In the genomic region with DNA sequence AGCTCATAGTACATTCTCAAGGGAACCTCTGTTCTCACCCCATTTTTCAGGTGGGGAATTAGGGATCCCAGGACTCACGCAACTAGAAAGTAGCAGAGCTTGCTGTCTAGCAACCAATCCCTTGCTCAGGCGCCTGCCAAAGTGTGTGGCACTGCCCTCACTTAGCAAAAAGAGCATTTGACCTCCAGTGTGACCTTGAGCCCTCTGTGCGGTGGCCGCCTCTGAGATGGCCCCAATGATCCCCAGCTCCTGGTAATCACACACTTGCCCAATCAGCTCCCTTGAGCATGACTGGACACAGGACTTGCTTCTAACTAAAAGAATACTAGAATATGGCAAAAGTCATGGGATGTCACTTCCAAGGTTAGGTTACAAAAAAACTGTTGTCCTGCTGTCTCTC, we compare ENCODE assay signal across 18 cellular contexts. TPM values are rescaled to one million over a fixed set of nuclear protein-coding genes. Genes with fewer than 3 reads are reported as not detected.
A peak's percentile ranks its signal among the peaks of the same experiment; 100 is the strongest.
DNase-seq lines count a peak whose midpoint lies in the region; ATAC-seq, FAIRE-seq and TF ChIP-seq lines count a peak whose summit lies in the region.
"Had no signal": no experiment of that assay in that cellular context is flagged by ENCODE, and none has a peak within 500 bp of the region (broad histone marks: within the 10 kb centered on the region; RNA-seq: fewer than 3 reads in every experiment).

No MANE protein-coding gene starts in this region.

- in situ Hi-C loops in HepG2 (cut with HindIII; ENCODE audit: extremely low pct_ligation_motif_present, low pct_unique_long_range_greater_than_20kb), result loop anchor here (10.0 kb wide), 1 partner anchor 258 kb away; no protein-coding TSS in a partner anchor

- CTCF ChIA-PET in HepG2 (lab: Yijun Ruan, JAX; ENCODE audit: low intra/inter-chr PET ratio, low total read pairs) (no interaction called here), T-cell (lab: Charles Lee) (no interaction called here)

- no peaks in the 10 kb centered on the region for H3K79me2 ChIP-seq in HepG2 (ENCODE audit: insufficient read depth, low read length)

- DNase-seq in HepG2 (ENCODE audit: low spot score) (no peak), right lobe of liver (no peak), colonic mucosa (no peak), pancreas (no peak), T-cell (no peak), left cardiac atrium (no peak), frontal cortex (ENCODE audit: low spot score in 2 of 2) (no peak)
- DNase-seq: Caco-2; CD8-positive, alpha-beta memory T cell; DMS53; GF-D8; GOT3; H9 had no signal

- BruUV-seq in HepG2 (replicated peaks; lab: Mats Ljungman, UMichigan), result no TSS peak

- H3K4me3 ChIP-seq in HepG2 (replicated peaks in 1 of 3; ENCODE audit: insufficient read depth in 1 of 3, low read depth in 2 of 3, low read length in 3 of 3) (no peak overlapping the region), right lobe of liver (no peak overlapping the region), colonic mucosa (no peak overlapping the region), pancreas (no peak overlapping the region)

- no peaks in the 10 kb centered on the region for H3K36me3 ChIP-seq in HepG2 (replicated peaks in 1 of 2; ENCODE audit: control insufficient read depth in 1 of 2, insufficient read depth in 2 of 2, low read length in 2 of 2)
- no peaks in the 10 kb centered on the region for H3K36me3 ChIP-seq in right lobe of liver
- H3K36me3 ChIP-seq in colonic mucosa, result no peaks in the 10 kb centered on the region
- no peaks in the 10 kb centered on the region for H3K36me3 ChIP-seq in pancreas

- ATAC-seq in HepG2 (no peak), right lobe of liver (no peak), pancreas (no peak), T-cell (replicated peaks in 1 of 4) (no peak), left cardiac atrium (no peak)

- TF ChIP-seq CTCF in HepG2 (CRISPR knock-in tag; IDR thresholded peaks at IDR 0.05) (no peak), right lobe of liver (IDR thresholded peaks at IDR 0.05) (no peak), colonic mucosa (IDR thresholded peaks at IDR 0.05) (no peak), pancreas (IDR thresholded peaks at IDR 0.05) (no peak)

- no peaks in the 10 kb centered on the region for H3K9me3 ChIP-seq in HepG2 (ENCODE audit: low read length)
- H3K9me3 ChIP-seq in right lobe of liver, result no peaks in the 10 kb centered on the region
- H3K9me3 ChIP-seq in colonic mucosa, result no peaks in the 10 kb centered on the region
- no peaks in the 10 kb centered on the region for H3K9me3 ChIP-seq in pancreas
- H3K9me3 ChIP-seq: Caco-2 had no signal

- POLR2A ChIA-PET in HepG2 (lab: Yijun Ruan, JAX), result interaction anchor here (0.5 to 5.8 kb wide), 9 partner anchors 10 to 201 kb away, joined by 3 to 120 read pairs (median 3); a partner anchor contains a TSS
- POLR2A ChIA-PET in T-cell (lab: Charles Lee), result no interaction called here

- FAIRE-seq in HepG2 (lab: Jason Lieb, UNC) (peak; percentile 8), pancreas (lab: Jason Lieb, UNC) (no peak), frontal cortex (lab: Jason Lieb, UNC) (no peak)
- FAIRE-seq: GM19239 had no signal

- no peaks in the 10 kb centered on the region for H4K20me1 ChIP-seq in HepG2 (ENCODE audit: insufficient read depth, low read length)

- H2AFZ ChIP-seq in HepG2 (ENCODE audit: low read length), result no peak overlapping the region

- no peaks in the 10 kb centered on the region for H3K36me3 Mint-ChIP-seq in T-cell

- H3K27me3 Mint-ChIP-seq in T-cell, result peaks cover 0 to 12% of the 10 kb centered on the region in 2 donors

- H3K27ac ChIP-seq in HepG2 (ENCODE audit: extremely low read length, insufficient read depth, low read length) (no peak overlapping the region), right lobe of liver (no peak overlapping the region), colonic mucosa (peak overlapping the region; percentile 81), pancreas (peak overlapping the region in 3 of 4 donors; percentile 49 to 82 (median 75))
- H3K27ac ChIP-seq: 22Rv1 had no signal

- TF ChIP-seq RAD21 in HepG2 (CRISPR knock-in tag; IDR thresholded peaks at IDR 0.05), result no peak

- TF ChIP-seq POLR2A in HepG2 (IDR thresholded peaks at IDR 0.05; ENCODE audit: insufficient read depth in 1 of 2, low read depth in 2 of 2, low read length in 2 of 2), result no peak
- no peak for TF ChIP-seq POLR2A in right lobe of liver (IDR thresholded peaks at IDR 0.05)

- no peaks in the 10 kb centered on the region for H3K9me3 Mint-ChIP-seq in T-cell
- H3K9me3 Mint-ChIP-seq: CD8-positive, alpha-beta memory T cell; H9 had no signal

- H3K27me3 ChIP-seq in HepG2 (ENCODE audit: control insufficient read depth in 1 of 2, insufficient read depth in 2 of 2, low read length in 2 of 2) (peaks cover 1 to 7% of the 10 kb centered on the region in 2 experiments; a peak in 1 of 5 replicates), right lobe of liver (no peaks in the 10 kb centered on the region), colonic mucosa (no peaks in the 10 kb centered on the region), pancreas (no peaks in the 10 kb centered on the region)

- no peak overlapping the region for H3K27ac Mint-ChIP-seq in T-cell
- H3K27ac Mint-ChIP-seq: H9 had no signal

- 33% methylated on average over 4 of the region's 4 CpGs for WGBS in HepG2 (ENCODE audit: low lambda C conversion rate)
- 80% methylated on average over 3 of the region's 4 CpGs for WGBS in right lobe of liver (ENCODE audit: insufficient coverage, low coverage, low lambda C conversion rate, missing lambda C conversion rate)
- 56 to 58% methylated on average over 4 of the region's 4 CpGs for WGBS in pancreas, 2 donors

- intact Hi-C loops in HepG2 (cut with micrococcal nuclease; ENCODE audit: unreplicated experiment) (no loop called here), right lobe of liver (cut with DNase I) (no loop called here), colonic mucosa (cut with DNase I) (no loop called here), pancreas (cut with DNase I) (no loop called here), left cardiac atrium (cut with DNase I) (no loop called here)

- H3K4me1 ChIP-seq in HepG2 (ENCODE audit: insufficient read depth, low read length) (peaks cover 62% of the 10 kb centered on the region), right lobe of liver (peaks cover 0 to 21% (median 2%) of the 10 kb centered on the region in 4 donors), colonic mucosa (peaks cover 9% of the 10 kb centered on the region), pancreas (peaks cover 32 to 35% (median 33%) of the 10 kb centered on the region in 3 donors)

- H3K9ac ChIP-seq in HepG2 (ENCODE audit: insufficient read depth, low read depth, low read length) (no peak overlapping the region), colonic mucosa (ENCODE audit: low read depth in 2 of 2, low read length in 2 of 2) (no peak overlapping the region)

- peaks cover 13 to 17% (median 16%) of the 10 kb centered on the region in 3 donors for H3K4me1 Mint-ChIP-seq in T-cell

- H3K4me2 ChIP-seq in HepG2 (ENCODE audit: low read depth, low read length), result peak overlapping the region; percentile 45

- TF ChIP-seq EP300 in HepG2 (IDR thresholded peaks at IDR 0.05; ENCODE audit: low read depth in 2 of 2, low read length in 2 of 2), result no peak
- no peak for TF ChIP-seq EP300 in HepG2 (CRISPR knock-in tag; IDR thresholded peaks at IDR 0.05; ENCODE audit: borderline replicate concordance)

- no peak overlapping the region for H3K4me3 Mint-ChIP-seq in T-cell
- H3K4me3 Mint-ChIP-seq: CD8-positive, alpha-beta memory T cell; H9 had no signal

RNA-seq across cellular contexts. Expression of a gene that starts 2.6 kb away (rescaled TPM):
- total RNA-seq in HepG2 (2016; rRNA removed; fragmentation: Illumina TruSeq; extraction: Trizol) (43.4 and 56.0 TPM in 2 replicates), right lobe of liver (under 1 TPM in 1 of 6 experiments, not detected in 5; 0.64 TPM), colonic mucosa (100 to 1,000 TPM; 118 to 160 TPM), pancreas (10 to 100 TPM; 16.0 to 99.5 (median 40.9) TPM), T-cell (1 to 10 TPM in 1 of 5 donors, under 1 TPM in 1, not detected in 3; 0.63 to 1.4 TPM), left cardiac atrium (not detected), frontal cortex (not detected)
- total RNA-seq in HepG2 (2016; cell fraction: cytosol; rRNA removed; fragmentation: Illumina TruSeq; extraction: Trizol; ENCODE audit: low read depth), result 30.8 and 33.0 TPM in 2 replicates
- total RNA-seq in HepG2 (2016; cell fraction: insoluble cytoplasmic fraction; rRNA removed; fragmentation: Illumina TruSeq; extraction: Trizol), result 39.7 and 64.4 TPM in 2 replicates
- total RNA-seq in HepG2 (2016; cell fraction: membrane; rRNA removed; fragmentation: Illumina TruSeq; extraction: Trizol), result 19.3 and 21.2 TPM in 2 replicates
- 9.7 and 10.9 TPM in 2 replicates for total RNA-seq in HepG2 (2016; cell fraction: nucleus; rRNA removed; fragmentation: Illumina TruSeq; extraction: Trizol)
- polyA plus RNA-seq in HepG2 (2011; rRNA removed) (32.5 and 56.1 TPM in 2 replicates), pancreas (10 to 100 TPM; 26.2 to 61.7 TPM)
- 32.1 and 47.7 TPM in 2 replicates for polyA plus RNA-seq in HepG2 (2011; cell fraction: cytosol; rRNA removed)
- 5.1 and 7.9 TPM in 2 replicates for polyA plus RNA-seq in HepG2 (2011; cell fraction: nucleus; rRNA removed)
- polyA plus RNA-seq in HepG2 (2012), result 54.6 and 60.7 TPM in 2 replicates
- 30.1 and 38.1 TPM in 2 replicates for polyA plus RNA-seq in HepG2 (2016; cell fraction: cytosol; fragmentation: Illumina TruSeq; extraction: Trizol; ENCODE audit: low read depth)
- polyA plus RNA-seq in HepG2 (2016; cell fraction: insoluble cytoplasmic fraction; fragmentation: Illumina TruSeq; extraction: Trizol; ENCODE audit: low read depth), result 59.5 and 62.8 TPM in 2 replicates
- 14.5 and 18.2 TPM in 2 replicates for polyA plus RNA-seq in HepG2 (2016; cell fraction: membrane; fragmentation: Illumina TruSeq; extraction: Trizol; ENCODE audit: low read depth)
- 20.3 and 23.8 TPM in 2 replicates for polyA plus RNA-seq in HepG2 (2016; cell fraction: nucleus; fragmentation: Illumina TruSeq; extraction: Trizol; ENCODE audit: insufficient read depth, low read depth)
- polyA minus RNA-seq in HepG2 (2011; rRNA and poly(A)+ RNA removed; ENCODE audit: low replicate concordance), result 3.2 TPM in 1 of 2 replicates, not detected in the other
- polyA minus RNA-seq in HepG2 (2011; cell fraction: cytosol; rRNA and poly(A)+ RNA removed), result 2.0 TPM in 2 replicates
- polyA minus RNA-seq in HepG2 (2011; cell fraction: nucleus; rRNA and poly(A)+ RNA removed), result 1.9 TPM in 1 of 2 replicates, not detected in the other
- total RNA-seq: A673; CD8-positive, alpha-beta memory T cell; H9; HT1080 had no signal
- polyA plus RNA-seq: BJ; CD8-positive, alpha-beta memory T cell had no signal

RNA-seq across cellular contexts. Expression of a gene that starts 22.2 kb away (rescaled TPM):
- 25.4 and 29.5 TPM in 2 replicates for total RNA-seq in HepG2 (2016; rRNA removed; fragmentation: Illumina TruSeq; extraction: Trizol)
- 19.5 and 29.1 TPM in 2 replicates for total RNA-seq in HepG2 (2016; cell fraction: cytosol; rRNA removed; fragmentation: Illumina TruSeq; extraction: Trizol; ENCODE audit: low read depth)
- total RNA-seq in HepG2 (2016; cell fraction: insoluble cytoplasmic fraction; rRNA removed; fragmentation: Illumina TruSeq; extraction: Trizol), result 20.9 and 29.7 TPM in 2 replicates
- 44.9 and 63.7 TPM in 2 replicates for total RNA-seq in HepG2 (2016; cell fraction: membrane; rRNA removed; fragmentation: Illumina TruSeq; extraction: Trizol)
- 15.7 and 18.6 TPM in 2 replicates for total RNA-seq in HepG2 (2016; cell fraction: nucleus; rRNA removed; fragmentation: Illumina TruSeq; extraction: Trizol)
- 17.1 and 26.7 TPM in 2 replicates for polyA plus RNA-seq in HepG2 (2011; rRNA removed)
- polyA plus RNA-seq in HepG2 (2011; cell fraction: cytosol; rRNA removed), result 13.8 and 17.6 TPM in 2 replicates
- polyA plus RNA-seq in HepG2 (2011; cell fraction: nucleus; rRNA removed), result 37.8 and 38.3 TPM in 2 replicates
- 45.1 and 72.3 TPM in 2 replicates for polyA plus RNA-seq in HepG2 (2012)
- 49.0 and 73.1 TPM in 2 replicates for polyA plus RNA-seq in HepG2 (2016; cell fraction: cytosol; fragmentation: Illumina TruSeq; extraction: Trizol; ENCODE audit: low read depth)
- polyA plus RNA-seq in HepG2 (2016; cell fraction: insoluble cytoplasmic fraction; fragmentation: Illumina TruSeq; extraction: Trizol; ENCODE audit: low read depth), result 53.9 and 76.0 TPM in 2 replicates
- polyA plus RNA-seq in HepG2 (2016; cell fraction: membrane; fragmentation: Illumina TruSeq; extraction: Trizol; ENCODE audit: low read depth), result 99.7 and 119 TPM in 2 replicates
- polyA plus RNA-seq in HepG2 (2016; cell fraction: nucleus; fragmentation: Illumina TruSeq; extraction: Trizol; ENCODE audit: insufficient read depth, low read depth), result 54.3 and 56.0 TPM in 2 replicates
- polyA minus RNA-seq in HepG2 (2011; rRNA and poly(A)+ RNA removed; ENCODE audit: low replicate concordance), result 12.0 and 24.2 TPM in 2 replicates
- 20.7 and 21.6 TPM in 2 replicates for polyA minus RNA-seq in HepG2 (2011; cell fraction: cytosol; rRNA and poly(A)+ RNA removed)
- 12.2 and 15.4 TPM in 2 replicates for polyA minus RNA-seq in HepG2 (2011; cell fraction: nucleus; rRNA and poly(A)+ RNA removed)
- 100 to 1,000 TPM in 1 of 6 experiments, 10 to 100 TPM in 5; 29.2 to 117 (median 68.0) TPM for total RNA-seq in right lobe of liver
- total RNA-seq in colonic mucosa, result 10 to 100 TPM; 66.1 to 97.0 TPM
- total RNA-seq in pancreas, result 100 to 1,000 TPM in 2 of 6 donors, 10 to 100 TPM in 4; 68.8 to 139 (median 96.1) TPM
- 10 to 100 TPM; 78.2 to 79.0 TPM for polyA plus RNA-seq in pancreas
- under 1 TPM in 3 of 5 donors, not detected in 2; 0.47 to 0.73 (median 0.62) TPM for total RNA-seq in T-cell
- 10 to 100 TPM; 20.9 to 44.6 TPM for total RNA-seq in left cardiac atrium
- total RNA-seq in frontal cortex, result 1.6 TPM
- polyA plus RNA-seq: CD8-positive, alpha-beta memory T cell had no signal

RNA-seq across cellular contexts. Expression of a gene that starts 26.1 kb away (rescaled TPM):
- 16.0 and 29.1 TPM in 2 replicates for total RNA-seq in HepG2 (2016; rRNA removed; fragmentation: Illumina TruSeq; extraction: Trizol)
- 16.1 and 18.1 TPM in 2 replicates for total RNA-seq in HepG2 (2016; cell fraction: cytosol; rRNA removed; fragmentation: Illumina TruSeq; extraction: Trizol; ENCODE audit: low read depth)
- 13.7 and 32.9 TPM in 2 replicates for total RNA-seq in HepG2 (2016; cell fraction: insoluble cytoplasmic fraction; rRNA removed; fragmentation: Illumina TruSeq; extraction: Trizol)
- total RNA-seq in HepG2 (2016; cell fraction: membrane; rRNA removed; fragmentation: Illumina TruSeq; extraction: Trizol), result 22.2 and 24.3 TPM in 2 replicates
- total RNA-seq in HepG2 (2016; cell fraction: nucleus; rRNA removed; fragmentation: Illumina TruSeq; extraction: Trizol), result 34.3 and 44.4 TPM in 2 replicates
- polyA plus RNA-seq in HepG2 (2011; rRNA removed), result 87.2 and 103 TPM in 2 replicates
- 22.6 and 34.6 TPM in 2 replicates for polyA plus RNA-seq in HepG2 (2011; cell fraction: cytosol; rRNA removed)
- 436 and 489 TPM in 2 replicates for polyA plus RNA-seq in HepG2 (2011; cell fraction: nucleus; rRNA removed)
- polyA plus RNA-seq in HepG2 (2012), result 51.1 and 57.0 TPM in 2 replicates
- polyA plus RNA-seq in HepG2 (2016; cell fraction: cytosol; fragmentation: Illumina TruSeq; extraction: Trizol; ENCODE audit: low read depth), result 4.7 and 5.0 TPM in 2 replicates
- 13.0 and 17.9 TPM in 2 replicates for polyA plus RNA-seq in HepG2 (2016; cell fraction: insoluble cytoplasmic fraction; fragmentation: Illumina TruSeq; extraction: Trizol; ENCODE audit: low read depth)
- 11.4 and 12.2 TPM in 2 replicates for polyA plus RNA-seq in HepG2 (2016; cell fraction: membrane; fragmentation: Illumina TruSeq; extraction: Trizol; ENCODE audit: low read depth)
- 138 and 147 TPM in 2 replicates for polyA plus RNA-seq in HepG2 (2016; cell fraction: nucleus; fragmentation: Illumina TruSeq; extraction: Trizol; ENCODE audit: insufficient read depth, low read depth)
- polyA minus RNA-seq in HepG2 (2011; rRNA and poly(A)+ RNA removed; ENCODE audit: low replicate concordance), result 31.3 and 75.9 TPM in 2 replicates
- polyA minus RNA-seq in HepG2 (2011; cell fraction: cytosol; rRNA and poly(A)+ RNA removed), result 15.5 and 19.6 TPM in 2 replicates
- 83.2 and 84.5 TPM in 2 replicates for polyA minus RNA-seq in HepG2 (2011; cell fraction: nucleus; rRNA and poly(A)+ RNA removed)
- total RNA-seq in right lobe of liver, result 10 to 100 TPM; 18.4 to 27.3 (median 24.1) TPM
- total RNA-seq in colonic mucosa, result 10 to 100 TPM; 45.7 to 90.2 TPM
- total RNA-seq in pancreas, result 10 to 100 TPM; 17.9 to 36.4 (median 21.5) TPM
- 10 to 100 TPM; 81.5 to 84.9 TPM for polyA plus RNA-seq in pancreas
- 100 to 1,000 TPM in 2 of 5 donors, 10 to 100 TPM in 3; 83.8 to 105 (median 97.7) TPM for total RNA-seq in T-cell
- 10 to 100 TPM; 24.4 to 26.6 TPM for total RNA-seq in left cardiac atrium
- 34.2 TPM for total RNA-seq in frontal cortex

RNA-seq across cellular contexts. Expression of a gene that starts 56.9 kb away (rescaled TPM):
- total RNA-seq in HepG2 (2016; rRNA removed; fragmentation: Illumina TruSeq; extraction: Trizol) (8.4 and 9.4 TPM in 2 replicates), right lobe of liver (1 to 10 TPM; 1.6 to 4.8 (median 2.8) TPM), colonic mucosa (100 to 1,000 TPM in 1 of 2 donors, 10 to 100 TPM in 1; 91.8 to 125 TPM), pancreas (1 to 10 TPM; 2.0 to 9.3 (median 3.9) TPM), T-cell (100 to 1,000 TPM in 1 of 5 donors, 10 to 100 TPM in 4; 91.3 to 111 (median 93.6) TPM), left cardiac atrium (1 to 10 TPM; 4.9 to 5.1 TPM), frontal cortex (0.82 TPM)
- total RNA-seq in HepG2 (2016; cell fraction: cytosol; rRNA removed; fragmentation: Illumina TruSeq; extraction: Trizol; ENCODE audit: low read depth), result 5.6 and 6.0 TPM in 2 replicates
- total RNA-seq in HepG2 (2016; cell fraction: insoluble cytoplasmic fraction; rRNA removed; fragmentation: Illumina TruSeq; extraction: Trizol), result 6.3 and 8.5 TPM in 2 replicates
- total RNA-seq in HepG2 (2016; cell fraction: membrane; rRNA removed; fragmentation: Illumina TruSeq; extraction: Trizol), result 9.2 and 11.0 TPM in 2 replicates
- 6.6 and 9.5 TPM in 2 replicates for total RNA-seq in HepG2 (2016; cell fraction: nucleus; rRNA removed; fragmentation: Illumina TruSeq; extraction: Trizol)
- polyA plus RNA-seq in HepG2 (2011; rRNA removed) (15.7 and 18.5 TPM in 2 replicates), pancreas (1 to 10 TPM; 2.7 to 5.9 TPM)
- 7.3 and 12.2 TPM in 2 replicates for polyA plus RNA-seq in HepG2 (2011; cell fraction: cytosol; rRNA removed)
- 56.4 and 86.5 TPM in 2 replicates for polyA plus RNA-seq in HepG2 (2011; cell fraction: nucleus; rRNA removed)
- 23.6 and 27.1 TPM in 2 replicates for polyA plus RNA-seq in HepG2 (2012)
- polyA plus RNA-seq in HepG2 (2016; cell fraction: cytosol; fragmentation: Illumina TruSeq; extraction: Trizol; ENCODE audit: low read depth), result 7.5 and 7.7 TPM in 2 replicates
- 11.5 and 13.3 TPM in 2 replicates for polyA plus RNA-seq in HepG2 (2016; cell fraction: insoluble cytoplasmic fraction; fragmentation: Illumina TruSeq; extraction: Trizol; ENCODE audit: low read depth)
- polyA plus RNA-seq in HepG2 (2016; cell fraction: membrane; fragmentation: Illumina TruSeq; extraction: Trizol; ENCODE audit: low read depth), result 12.3 and 13.5 TPM in 2 replicates
- polyA plus RNA-seq in HepG2 (2016; cell fraction: nucleus; fragmentation: Illumina TruSeq; extraction: Trizol; ENCODE audit: insufficient read depth, low read depth), result 17.9 and 27.8 TPM in 2 replicates
- polyA minus RNA-seq in HepG2 (2011; rRNA and poly(A)+ RNA removed; ENCODE audit: low replicate concordance), result 1.6 and 9.8 TPM in 2 replicates
- 6.4 and 9.8 TPM in 2 replicates for polyA minus RNA-seq in HepG2 (2011; cell fraction: cytosol; rRNA and poly(A)+ RNA removed)
- 7.9 and 15.4 TPM in 2 replicates for polyA minus RNA-seq in HepG2 (2011; cell fraction: nucleus; rRNA and poly(A)+ RNA removed)

Comparison
In these comparisons a context has a peak if more than half of its experiments do, and no peak if none do; other contexts are left out.
1. RNA of a gene that starts 2.6 kb away (total RNA-seq): 118 to 160 TPM in colonic mucosa, 16.0 to 99.5 TPM in pancreas and 9.7 to 64.4 TPM in HepG2; 0.63 to 1.4 TPM in T-cell, not detected in left cardiac atrium, 0.64 TPM in right lobe of liver and not detected in frontal cortex (single experiment); every median in the first group is over 4 times any median in the second.
2. H3K27ac ChIP-seq: peak in colonic mucosa (single experiment) and pancreas (3 of 4); none in HepG2 (single experiment) and right lobe of liver (0 of 3).